Comparison of ENCODE assay signal across 13 cellular contexts in genomic region chr4:127251423-127251822, GRCh38.
A peak's percentile ranks its signal among the peaks of the same experiment; 100 is the strongest.
DNase-seq lines count a peak whose midpoint lies in the region; ATAC-seq, FAIRE-seq and TF ChIP-seq lines count a peak whose summit lies in the region.
"Had no signal": no experiment of that assay in that cellular context is flagged by ENCODE, and none has a peak within 500 bp of the region (broad histone marks: within the 10 kb centered on the region; RNA-seq: fewer than 3 reads in every experiment).

No MANE protein-coding gene starts in this region.

- H4K20me1 ChIP-seq in K562 (replicated peaks; ENCODE audit: control insufficient read depth, insufficient read depth, low read length) = no peaks in the 10 kb centered on the region

- TF ChIP-seq EP300 in K562 (IDR thresholded peaks at IDR 0.05; ENCODE audit: low read length) = no peak

- CTCF ChIA-PET in K562 (lab: Yijun Ruan, JAX; ENCODE audit: low intra/inter-chr PET ratio) = no interaction called here

- no peaks in the 10 kb centered on the region for H3K9me3 ChIP-seq in K562 (replicated peaks; ENCODE audit: control insufficient read depth, insufficient read depth, low read depth, low read length)

- no peak overlapping the region for H3K27ac ChIP-seq in K562 (ENCODE audit: extremely low read depth, low read depth, low read length)
- H3K27ac ChIP-seq: C4-2B had no signal

- no peak overlapping the region for H3K4me2 ChIP-seq in K562 (ENCODE audit: insufficient read depth, low read length)

- H3K27me3 ChIP-seq in K562 (ENCODE audit: control insufficient read depth in 2 of 2, insufficient read depth in 2 of 2, low read length in 2 of 2) = no peaks in the 10 kb centered on the region

- peak; percentile 60 for ATAC-seq in GM21619 (IDR thresholded peaks at IDR 0.05; ENCODE audit: unreplicated experiment)
- ATAC-seq in K562 = no peak
- ATAC-seq in GM21447 (IDR thresholded peaks at IDR 0.05; ENCODE audit: unreplicated experiment) = no peak
- ATAC-seq: natural killer cell had no signal

- intact Hi-C loops in K562 (cut with micrococcal nuclease) = no loop called here

- no peaks in the 10 kb centered on the region; a peak in 1 of 5 replicates for H3K4me1 ChIP-seq in K562 (replicated peaks in 1 of 2; ENCODE audit: control insufficient read depth in 2 of 2, insufficient read depth in 2 of 2, low read length in 2 of 2)

- TF ChIP-seq CTCF in K562 (IDR thresholded peaks at IDR 0.05 in 2 of 3, conservative IDR thresholded peaks at IDR 0.05 in 1 of 3; ENCODE audit: insufficient read depth in 2 of 3, low read depth in 1 of 3, low read length in 3 of 3) = no peak

- H3K9ac ChIP-seq in K562 (ENCODE audit: insufficient read depth in 1 of 2, low read depth in 2 of 2, low read length in 2 of 2) = no peak overlapping the region

- POLR2A ChIA-PET in K562 (lab: Yijun Ruan, JAX) = no interaction called here

- H2AFZ ChIP-seq in K562 (ENCODE audit: low read depth, low read length) = no peak overlapping the region

- no peak overlapping the region for H3K4me3 ChIP-seq in K562

- DNase-seq in ELR (ENCODE audit: low read depth) = peak; percentile 63
- peak; percentile 70 for DNase-seq in HT1080 (ENCODE audit: low read depth)
- DNase-seq in K562 (ENCODE audit: extremely low read depth in 1 of 4, low spot score in 3 of 4) = no peak
- DNase-seq in urothelium cell line (ENCODE audit: low spot score) = no peak
- no peak for DNase-seq in NCI-H128 (lab: John Stamatoyannopoulos, UW; ENCODE audit: unreplicated experiment)
- DNase-seq in occipital lobe (lab: John Stamatoyannopoulos, UW) = no peak
- DNase-seq: activated CD8-positive, alpha-beta memory T cell treated with anti-CD3 and anti-CD28 coated beads, Interleukin-2, amount 50 U/mL, for 48 hours; cerebellar nuclear complex; natural killer cell; NCI-H2081 treated with DMSO at 0.1 percent for 48 hours had no signal

- H3K79me2 ChIP-seq in K562 (ENCODE audit: control insufficient read depth, insufficient read depth, low read length) = no peaks in the 10 kb centered on the region

- no TSS peak for BruUV-seq in K562 (replicated peaks; lab: Mats Ljungman, UMichigan)

- TF ChIP-seq POLR2A in K562 (conservative IDR thresholded peaks at IDR 0.05) = no peak

- H3K9me1 ChIP-seq in K562 (ENCODE audit: control insufficient read depth, insufficient read depth, low read length) = no peaks in the 10 kb centered on the region

- no peaks in the 10 kb centered on the region for H3K36me3 ChIP-seq in K562 (ENCODE audit: control insufficient read depth, insufficient read depth, low read length)

- no peak for TF ChIP-seq RAD21 in K562 (CRISPR knock-in tag; conservative IDR thresholded peaks at IDR 0.05 in 1 of 2, IDR thresholded peaks at IDR 0.05 in 1 of 2)

- no peak for FAIRE-seq in K562 (lab: Jason Lieb, UNC)
- no peak for FAIRE-seq in urothelium cell line (lab: Jason Lieb, UNC)

- in situ Hi-C loops in K562 (cut with MboI) = no loop called here

TF ChIP-seq in K562, 482 proteins besides CTCF, POLR2A, EP300 and RAD21:
- TF ChIP-seq RBM25 (IDR thresholded peaks at IDR 0.05; ENCODE audit: low read depth, low read length, severe bottlenecking) (no peak), NR3C1 (CRISPR knock-in tag; IDR thresholded peaks at IDR 0.05) (no peak), MAFG (tag; conservative IDR thresholded peaks at IDR 0.05) (no peak), POLR2H (tag; IDR thresholded peaks at IDR 0.05; ENCODE audit: low read depth) (0 out of 2 replicates have a peak, but pooled peaks have one; percentile 19)

Comparison
In these comparisons a context has a peak if more than half of its experiments do, and no peak if none do; other contexts are left out.
1. DNase-seq: peak in ELR (single experiment) and HT1080 (single experiment); none in K562 (0 of 4), urothelium cell line (single experiment), NCI-H128 (single experiment) and occipital lobe (single experiment).